Comparison of ENCODE assay signal across 15 cellular contexts in genomic region chr20:38093641-38094077, GRCh38.
DNase-seq lines count a peak whose midpoint lies in the region; ATAC-seq, FAIRE-seq and TF ChIP-seq lines count a peak whose summit lies in the region.
"Had no signal": no experiment of that assay in that cellular context is flagged by ENCODE, and none has a peak within 500 bp of the region (broad histone marks: within the 10 kb centered on the region; RNA-seq: fewer than 3 reads in every experiment).

No MANE protein-coding gene starts in this region.

- POLR2A ChIA-PET in A549 (lab: Yijun Ruan, JAX), result no interaction called here

- H2BK5ac ChIP-seq in mesenchymal stem cell (ENCODE audit: low read depth, low read length, poor library complexity, severe bottlenecking), result no peak overlapping the region

- H3K4me2 ChIP-seq in A549 (peak overlapping the region; percentile 41; the same call in 2 of the 3 replicates), mesenchymal stem cell (ENCODE audit: low read length, poor library complexity, severe bottlenecking) (no peak overlapping the region)

- DNase-seq in A549 (ENCODE audit: low read depth in 1 of 2, low spot score in 1 of 2), result no peak
- no peak for DNase-seq in Calu3
- DNase-seq in mesenchymal stem cell, result no peak
- no peak for DNase-seq in ureter (ENCODE audit: low spot score)
- DNase-seq in activated effector memory CD4-positive, alpha-beta T cell treated with Interleukin-2 at 50 U/mL for 16 hours, result no peak
- DNase-seq: DMS79, H7, NCI-H187, occipital lobe had no signal

- no TSS peak for BruUV-seq in Calu3 (replicated peaks; lab: Mats Ljungman, UMichigan)

- H3K27me3 ChIP-seq in mesenchymal stem cell (ENCODE audit: control insufficient read depth in 1 of 2, insufficient read depth in 1 of 2, low read length in 2 of 2), result no peaks in the 10 kb centered on the region
- H3K27me3 ChIP-seq: ascending aorta had no signal

- H3K18ac ChIP-seq in mesenchymal stem cell (ENCODE audit: low read depth in 1 of 2, low read length in 2 of 2), result peak overlapping the region; percentile 62 to 80

- H3K14ac ChIP-seq in mesenchymal stem cell (ENCODE audit: low read length in 2 of 2), result no peak overlapping the region

- H2BK12ac ChIP-seq in mesenchymal stem cell (ENCODE audit: low read length in 2 of 2), result peak overlapping the region; percentile 65 to 67

- H3K9me3 ChIP-seq in A549 (no peaks in the 10 kb centered on the region), mesenchymal stem cell (ENCODE audit: control insufficient read depth, low read length) (no peaks in the 10 kb centered on the region)
- H3K9me3 ChIP-seq: ascending aorta had no signal

- TF ChIP-seq CTCF in A549 (IDR thresholded peaks at IDR 0.05) (no peak), Calu3 (IDR thresholded peaks at IDR 0.05; ENCODE audit: unreplicated experiment) (no peak)

- 91% methylated on average over 8 of the region's 8 CpGs for WGBS in A549 (ENCODE audit: missing lambda C conversion rate)
- WGBS in mesenchymal stem cell, result 92% methylated on average over 8 of the region's 8 CpGs

- peaks cover 21% of the 10 kb centered on the region for H3K4me1 Mint-ChIP-seq in Calu3 (ENCODE audit: low read depth, unreplicated experiment)
- peaks cover 25% of the 10 kb centered on the region for H3K4me1 Mint-ChIP-seq in activated T-helper 17 cell treated with anti-CD3 and anti-CD28 coated beads, Interleukin-2, amount 50 U/mL, for 72 hours

- H2BK120ac ChIP-seq in mesenchymal stem cell (ENCODE audit: low read depth, low read length), result peak overlapping the region; percentile 86

- ATAC-seq in A549 (no peak), GM18873 (IDR thresholded peaks at IDR 0.05; ENCODE audit: low FRiP score, unreplicated experiment) (no peak), GM19328 (IDR thresholded peaks at IDR 0.05; ENCODE audit: unreplicated experiment) (no peak)
- no peak for ATAC-seq in activated T-helper 17 cell treated with anti-CD3 and anti-CD28 coated beads, Interleukin-2, amount 50 U/mL, for 72 hours (replicated peaks)

- no peak overlapping the region for H4K91ac ChIP-seq in mesenchymal stem cell (ENCODE audit: low read length)

- peaks cover 20% of the 10 kb centered on the region for H3K36me3 Mint-ChIP-seq in Calu3 (ENCODE audit: insufficient read depth, unreplicated experiment)
- peaks cover 41% of the 10 kb centered on the region for H3K36me3 Mint-ChIP-seq in activated T-helper 17 cell treated with anti-CD3 and anti-CD28 coated beads, Interleukin-2, amount 50 U/mL, for 72 hours (ENCODE audit: low read depth)

- H3K36me3 ChIP-seq in mesenchymal stem cell (ENCODE audit: control insufficient read depth in 1 of 2, insufficient read depth in 2 of 2, low read depth in 1 of 2, low read length in 2 of 2), result peaks cover 15 to 32% of the 10 kb centered on the region in 2 experiments

- H3K27ac Mint-ChIP-seq in Calu3 (ENCODE audit: unreplicated experiment), result peak overlapping the region; percentile 9
- H3K27ac Mint-ChIP-seq in activated T-helper 17 cell treated with anti-CD3 and anti-CD28 coated beads, Interleukin-2, amount 50 U/mL, for 72 hours, result peak overlapping the region; percentile 69
- H3K27ac Mint-ChIP-seq: activated CD4-positive, alpha-beta memory T cell treated with anti-CD3 and anti-CD28 coated beads for 36 hours had no signal

- no peak overlapping the region for H2AK5ac ChIP-seq in mesenchymal stem cell (ENCODE audit: low read length, severe bottlenecking)

- no peaks in the 10 kb centered on the region for H3K9me3 Mint-ChIP-seq in Calu3 (ENCODE audit: low read depth, unreplicated experiment)
- H3K9me3 Mint-ChIP-seq in activated T-helper 17 cell treated with anti-CD3 and anti-CD28 coated beads, Interleukin-2, amount 50 U/mL, for 72 hours, result no peaks in the 10 kb centered on the region
- H3K9me3 Mint-ChIP-seq: activated CD4-positive, alpha-beta memory T cell treated with anti-CD3 and anti-CD28 coated beads for 36 hours had no signal

- no peak overlapping the region for H3K4me3 Mint-ChIP-seq in Calu3 (ENCODE audit: low read depth, unreplicated experiment)
- H3K4me3 Mint-ChIP-seq in activated T-helper 17 cell treated with anti-CD3 and anti-CD28 coated beads, Interleukin-2, amount 50 U/mL, for 72 hours, result no peak overlapping the region
- H3K4me3 Mint-ChIP-seq: activated CD4-positive, alpha-beta memory T cell treated with anti-CD3 and anti-CD28 coated beads for 36 hours had no signal

- intact Hi-C loops in Calu3 (cut with micrococcal nuclease; ENCODE audit: unreplicated experiment), result no loop called here

- H2AFZ ChIP-seq in mesenchymal stem cell (ENCODE audit: low read depth, low read length), result no peak overlapping the region

- TF ChIP-seq EP300 in A549 (IDR thresholded peaks at IDR 0.05), result no peak

- H3K27ac ChIP-seq in A549 (peak overlapping the region; percentile 68 to 85; a peak in 5 of 6 replicates), mesenchymal stem cell (ENCODE audit: low read length, poor library complexity, severe bottlenecking) (no peak overlapping the region)

- CTCF ChIA-PET in A549 (lab: Yijun Ruan, JAX), result interaction anchor here (1.0 to 4.0 kb wide), 8 partner anchors 17 to 529 kb away, joined by 3 to 23 read pairs (median 4); no protein-coding TSS in a partner anchor
- CTCF ChIA-PET in Calu3 (lab: Charles Lee), result interaction anchor here (0.6 to 1.8 kb wide), 7 partner anchors 10 to 127 kb away, joined by 3 to 9 read pairs (median 3); no protein-coding TSS in a partner anchor

- H3K4me1 ChIP-seq in A549, result peaks cover 20% of the 10 kb centered on the region
- peaks cover 7% of the 10 kb centered on the region for H3K4me1 ChIP-seq in mesenchymal stem cell (ENCODE audit: control insufficient read depth, insufficient read depth, low read depth, low read length)

- no peak for FAIRE-seq in A549 (lab: Jason Lieb, UNC)

- no peak for TF ChIP-seq RAD21 in A549 (conservative IDR thresholded peaks at IDR 0.05 in 1 of 2, IDR thresholded peaks at IDR 0.05 in 1 of 2)

- no peak overlapping the region for H2BK15ac ChIP-seq in mesenchymal stem cell (ENCODE audit: low read depth, poor library complexity, severe bottlenecking)

- H3K4ac ChIP-seq in mesenchymal stem cell (ENCODE audit: low read depth in 1 of 2, low read length in 2 of 2), result peak overlapping the region; percentile 54 to 75

- peak overlapping the region; percentile 67 for H3K9ac ChIP-seq in mesenchymal stem cell (ENCODE audit: low read length)

- H3K23ac ChIP-seq in mesenchymal stem cell (ENCODE audit: low read length in 2 of 2), result no peak overlapping the region

- H3K27me3 Mint-ChIP-seq in Calu3 (ENCODE audit: unreplicated experiment), result no peaks in the 10 kb centered on the region
- H3K27me3 Mint-ChIP-seq in activated T-helper 17 cell treated with anti-CD3 and anti-CD28 coated beads, Interleukin-2, amount 50 U/mL, for 72 hours, result no peaks in the 10 kb centered on the region
- H3K27me3 Mint-ChIP-seq: activated CD4-positive, alpha-beta memory T cell treated with anti-CD3 and anti-CD28 coated beads for 36 hours had no signal

- H3K4me3 ChIP-seq in A549 (no peak overlapping the region), mesenchymal stem cell (ENCODE audit: insufficient read depth in 1 of 2, low read depth in 1 of 2, low read length in 2 of 2) (no peak overlapping the region)
- H3K4me3 ChIP-seq: ascending aorta, skin epidermis had no signal

- TF ChIP-seq POLR2A in A549 (IDR thresholded peaks at IDR 0.05; ENCODE audit: low read length), result no peak

- H4K8ac ChIP-seq in mesenchymal stem cell (ENCODE audit: low read length), result no peak overlapping the region

- H3K79me1 ChIP-seq in mesenchymal stem cell (replicated peaks; ENCODE audit: low read length, poor library complexity, severe bottlenecking), result peaks cover 6% of the 10 kb centered on the region

TF ChIP-seq in A549, 52 proteins besides CTCF, POLR2A, EP300 and RAD21:
- TF ChIP-seq FOXS1 (CRISPR knock-in tag; IDR thresholded peaks at IDR 0.05), result no peak
- TF ChIP-seq ZSCAN20 (CRISPR knock-in tag; IDR thresholded peaks at IDR 0.05), result no peak
- no peak for TF ChIP-seq PHF8 (IDR thresholded peaks at IDR 0.05; ENCODE audit: borderline replicate concordance, low read depth)
- TF ChIP-seq EHF (CRISPR knock-in tag; IDR thresholded peaks at IDR 0.05), result no peak
- TF ChIP-seq HDAC2 (IDR thresholded peaks at IDR 0.05), result no peak
- no peak for TF ChIP-seq HOXA7 (CRISPR knock-in tag; IDR thresholded peaks at IDR 0.05)
- no peak for TF ChIP-seq SMC3 (IDR thresholded peaks at IDR 0.05)
- TF ChIP-seq CHD4 (IDR thresholded peaks at IDR 0.05; ENCODE audit: borderline replicate concordance), result no peak
